Comparison of ENCODE assay signal across 8 cellular contexts in genomic region chr11:112024178-112024777, GRCh38. TPM values are rescaled to one million over a fixed set of nuclear protein-coding genes. Genes with fewer than 3 reads are reported as not detected.
DNase-seq lines count a peak whose midpoint lies in the region; ATAC-seq and TF ChIP-seq lines count a peak whose summit lies in the region.

No MANE protein-coding gene starts in this region.

- H3K27ac Mint-ChIP-seq in GM23338: peak overlapping the region; percentile 100
- H3K27ac Mint-ChIP-seq in MCF 10A (ENCODE audit: low read depth, unreplicated experiment): peak overlapping the region; percentile 95

- peak overlapping the region; percentile 76 for H3K4me2 ChIP-seq in GM23338

- H3K9me3 Mint-ChIP-seq in GM23338: peaks cover 3% of the 10 kb centered on the region; the same call in 1 of the 3 replicates
- no peaks in the 10 kb centered on the region for H3K9me3 Mint-ChIP-seq in MCF 10A (ENCODE audit: unreplicated experiment)

- H3K4me3 Mint-ChIP-seq in GM23338 (peak overlapping the region; percentile 98), MCF 10A (ENCODE audit: unreplicated experiment) (peak overlapping the region; percentile 91)

- H3K9me2 ChIP-seq in GM23338 (ENCODE audit: insufficient read depth): no peaks in the 10 kb centered on the region

- POLR2A ChIA-PET in MCF 10A (lab: Yijun Ruan, JAX): interaction anchor here (0.6 to 2.5 kb wide), 16 partner anchors 8 to 224 kb away, joined by 3 to 12 read pairs (median 4); partner anchors contain the start of genes ALG9, NKAPD1, PIH1D2 and SDHD

- no peaks in the 10 kb centered on the region for H3K9me3 ChIP-seq in liver (ENCODE audit: control insufficient read depth in 4 of 4, low read length in 3 of 4)
- H3K9me3 ChIP-seq in tibial nerve: no peaks in the 10 kb centered on the region

- peak; percentile 14 for ATAC-seq in GM23338

- in situ Hi-C loops in GM13977 (cut with MboI; ENCODE audit: low pct_unique_long_range_greater_than_20kb, low sequenced_read_pairs, unreplicated experiment): no loop called here

- H3K36me3 Mint-ChIP-seq in GM23338 (ENCODE audit: low read depth): peaks cover 23% of the 10 kb centered on the region
- H3K36me3 Mint-ChIP-seq in MCF 10A (ENCODE audit: insufficient read depth, unreplicated experiment): peaks cover 40% of the 10 kb centered on the region

- peak overlapping the region; percentile 30; the same call in 1 of the 2 replicates for H2AFZ ChIP-seq in GM23338

- H3K27me3 ChIP-seq in GM23338 (ENCODE audit: insufficient read depth): no peaks in the 10 kb centered on the region
- no peaks in the 10 kb centered on the region for H3K27me3 ChIP-seq in liver (ENCODE audit: control insufficient read depth in 4 of 4, insufficient read depth in 4 of 4, low read length in 3 of 4)
- no peaks in the 10 kb centered on the region for H3K27me3 ChIP-seq in tibial nerve

- no peak for TF ChIP-seq CTCF in GM13977 (IDR thresholded peaks at IDR 0.05; ENCODE audit: extremely low read depth, insufficient read depth, missing control alignments)
- no peak for TF ChIP-seq CTCF in GM23338 (conservative IDR thresholded peaks at IDR 0.05; ENCODE audit: low read depth in 2 of 2)
- no peak for TF ChIP-seq CTCF in NB4 (IDR thresholded peaks at IDR 0.05; ENCODE audit: low read depth, low read length)
- no peak for TF ChIP-seq CTCF in MCF 10A (IDR thresholded peaks at IDR 0.05; ENCODE audit: unreplicated experiment)
- no peak for TF ChIP-seq CTCF in liver (IDR thresholded peaks at IDR 0.05; ENCODE audit: low read depth, low read length, missing input control)
- no peak for TF ChIP-seq CTCF in tibial nerve (IDR thresholded peaks at IDR 0.05)

- 28% methylated on average over 10 of the region's 10 CpGs for WGBS in liver
- 20 to 21% methylated on average over 10 of the region's 10 CpGs for WGBS in tibial nerve, 2 donors

- H3K27ac ChIP-seq in GM23338 (ENCODE audit: low read depth) (no peak overlapping the region), liver (ENCODE audit: low read depth in 1 of 2, low read length in 2 of 2) (peak overlapping the region; percentile 93 to 98), tibial nerve (peak overlapping the region; percentile 89 to 97 (median 93))

- TF ChIP-seq EP300 in tibial nerve (IDR thresholded peaks at IDR 0.05): no peak

- CTCF ChIA-PET in MCF 10A (lab: Yijun Ruan, JAX): interaction anchor here (0.6 to 0.7 kb wide), 3 partner anchors 15 to 93 kb away, joined by 3 to 4 read pairs (median 4); no protein-coding TSS in a partner anchor

- H3K79me2 ChIP-seq in GM23338 (replicated peaks; ENCODE audit: insufficient read depth): peaks cover 24% of the 10 kb centered on the region

- peak overlapping the region; percentile 71 to 77 for H3K9ac ChIP-seq in liver (ENCODE audit: low read depth in 1 of 2, low read length in 2 of 2)

- H3K36me3 ChIP-seq in GM23338 (ENCODE audit: insufficient read depth): peaks cover 12% of the 10 kb centered on the region
- H3K36me3 ChIP-seq in liver (ENCODE audit: control insufficient read depth in 4 of 4, insufficient read depth in 3 of 4, low read depth in 1 of 4, low read length in 3 of 4): peaks cover 5 to 23% (median 19%) of the 10 kb centered on the region in 4 donors
- H3K36me3 ChIP-seq in tibial nerve: peaks cover 0 to 46% (median 3%) of the 10 kb centered on the region in 3 donors

- peak overlapping the region; percentile 94 for H3K4me3 ChIP-seq in GM23338
- peak overlapping the region; percentile 83 for H3K4me3 ChIP-seq in NB4 (ENCODE audit: low read depth, low read length)
- H3K4me3 ChIP-seq in liver (ENCODE audit: low read depth in 1 of 3, low read length in 3 of 3): peak overlapping the region; percentile 73 to 98 (median 90)
- peak overlapping the region; percentile 81 to 96 (median 93) for H3K4me3 ChIP-seq in tibial nerve

- intact Hi-C loops in MCF 10A (cut with micrococcal nuclease): no loop called here

- DNase-seq in GM13977 (ENCODE audit: low spot score) (peak; percentile 45), GM23338 (ENCODE audit: low spot score) (peak; percentile 52), NB4 (ENCODE audit: low read depth) (peak; percentile 87), MCF 10A (ENCODE audit: unreplicated experiment) (no peak), tibial nerve (ENCODE audit: low spot score in 2 of 2) (no peak), NCI-H1694 treated with DMSO at 0.1 percent for 48 hours (lab: John Stamatoyannopoulos, UW) (no peak), GM19240 (ENCODE audit: insufficient read length, low spot score) (no peak)

- H3K27me3 Mint-ChIP-seq in GM23338 (ENCODE audit: insufficient read depth, low read depth, poor library complexity) (peaks cover 11% of the 10 kb centered on the region), MCF 10A (ENCODE audit: insufficient read depth, unreplicated experiment) (no peaks in the 10 kb centered on the region)

- TF ChIP-seq POLR2A in NB4 (IDR thresholded peaks at IDR 0.05; ENCODE audit: extremely low read depth, insufficient read length): no peak
- no peak for TF ChIP-seq POLR2A in tibial nerve (IDR thresholded peaks at IDR 0.05)

- peaks cover 10% of the 10 kb centered on the region; the same call in 2 of the 3 replicates for H3K4me1 Mint-ChIP-seq in GM23338
- peaks cover 7% of the 10 kb centered on the region for H3K4me1 Mint-ChIP-seq in MCF 10A (ENCODE audit: insufficient read depth, unreplicated experiment)

- H3F3A ChIP-seq in GM23338 (replicated peaks; ENCODE audit: low read depth): no peaks in the 10 kb centered on the region

- BruUV-seq in MCF 10A (replicated peaks; lab: Mats Ljungman, UMichigan): TSS peak; percentile 48

- peaks cover 3% of the 10 kb centered on the region for H4K20me1 ChIP-seq in GM23338 (replicated peaks; ENCODE audit: insufficient read depth)

- TF ChIP-seq RAD21 in liver (IDR thresholded peaks at IDR 0.05): no peak

- H3K4me1 ChIP-seq in GM23338 (ENCODE audit: insufficient read depth) (peaks cover 6% of the 10 kb centered on the region; the same call in 1 of the 2 replicates), liver (ENCODE audit: control insufficient read depth in 4 of 4, insufficient read depth in 4 of 4, low read length in 3 of 4) (peaks cover 2 to 17% (median 10%) of the 10 kb centered on the region in 4 donors), tibial nerve (peaks cover 0 to 25% (median 11%) of the 10 kb centered on the region in 4 donors)

TF ChIP-seq in GM23338, 12 proteins besides CTCF, POLR2A, EP300 and RAD21 (continues in another document):
- TF ChIP-seq CREB1 (CRISPR knock-in tag; IDR thresholded peaks at IDR 0.05; ENCODE audit: low read depth) (no peak), ETS1 (IDR thresholded peaks at IDR 0.05) (no peak), ZNF331 (CRISPR knock-in tag; IDR thresholded peaks at IDR 0.05; ENCODE audit: low read depth) (no peak), STAT1 (IDR thresholded peaks at IDR 0.05; ENCODE audit: unreplicated experiment) (no peak), POLR2AphosphoS5 (IDR thresholded peaks at IDR 0.05; ENCODE audit: low read depth) (no peak)

TF ChIP-seq in liver, 16 proteins besides CTCF, POLR2A, EP300 and RAD21 (continues in another document):
- TF ChIP-seq FOXA1 (IDR thresholded peaks at IDR 0.05) (no peak), HNF4G (IDR thresholded peaks at IDR 0.05) (no peak), MAX (IDR thresholded peaks at IDR 0.05) (no peak), REST (IDR thresholded peaks at IDR 0.05) (no peak), YY1 (IDR thresholded peaks at IDR 0.05) (no peak)

RNA-seq across cellular contexts. Expression of gene DLAT, which starts 0.9 kb away (rescaled TPM):
- 58.4 and 66.5 TPM in 2 replicates for total RNA-seq in GM23338 (2014; rRNA removed; shearing (Covaris generic))
- polyA plus RNA-seq in GM23338 (2016; fragmentation: Nextera tagmentation; extraction: Ambion mirVana) (25.2 and 31.8 TPM in 2 replicates), liver (10 to 100 TPM in 1 of 2 donors, 1 to 10 TPM in 1; 8.8 to 10.8 TPM)
- total RNA-seq in MCF 10A (2022) (43.3 and 46.7 TPM in 2 replicates), liver (10 to 100 TPM; 15.6 to 16.3 TPM), tibial nerve (10 to 100 TPM; 18.2 to 32.1 (median 19.9) TPM)

RNA-seq across cellular contexts. Expression of gene PIH1D2, which starts 49.5 kb away (rescaled TPM):
- total RNA-seq in GM23338 (2014; rRNA removed; shearing (Covaris generic)): 0.16 and 0.80 TPM in 2 replicates
- polyA plus RNA-seq in GM23338 (2016; fragmentation: Nextera tagmentation; extraction: Ambion mirVana): 0.89 and 1.4 TPM in 2 replicates
- total RNA-seq in MCF 10A (2022): 2.0 and 2.1 TPM in 2 replicates
- total RNA-seq in liver: under 1 TPM; 0.25 to 0.42 TPM
- polyA plus RNA-seq in liver: under 1 TPM; 0.43 to 0.52 TPM
- total RNA-seq in tibial nerve: 1 to 10 TPM; 2.2 to 7.2 (median 3.8) TPM

RNA-seq across cellular contexts. Expression of gene NKAPD1, which starts 49.8 kb away (rescaled TPM):
- 14.6 and 18.5 TPM in 2 replicates for total RNA-seq in GM23338 (2014; rRNA removed; shearing (Covaris generic))
- polyA plus RNA-seq in GM23338 (2016; fragmentation: Nextera tagmentation; extraction: Ambion mirVana) (36.3 and 40.6 TPM in 2 replicates), liver (1 to 10 TPM; 5.3 to 7.6 TPM)
- total RNA-seq in MCF 10A (2022) (25.1 and 27.5 TPM in 2 replicates), liver (10 to 100 TPM in 1 of 2 donors, 1 to 10 TPM in 1; 7.3 to 11.2 TPM), tibial nerve (10 to 100 TPM; 14.4 to 31.7 (median 17.2) TPM)

Comparison
In these comparisons a context has a peak if more than half of its experiments do, and no peak if none do; other contexts are left out.
1. DNase-seq: peak in GM13977 (single experiment), GM23338 (single experiment) and NB4 (single experiment); none in MCF 10A (single experiment), tibial nerve (0 of 2), NCI-H1694 treated with DMSO at 0.1 percent for 48 hours (single experiment) and GM19240 (single experiment).
2. Peak in every context shown above with its lines, with median percentiles within 50 percentile points of each other: H3K4me3 ChIP-seq.